21 cellular contexts compared by ENCODE assay signal in genomic region chr21:34916446-34916845, GRCh38.
DNase-seq lines count a peak whose midpoint lies in the region; ATAC-seq and TF ChIP-seq lines count a peak whose summit lies in the region.
"Had no signal": no experiment of that assay in that cellular context is flagged by ENCODE, and none has a peak within 500 bp of the region (broad histone marks: within the 10 kb centered on the region; RNA-seq: fewer than 3 reads in every experiment).

No MANE protein-coding gene starts in this region.

- H3K27me3 Mint-ChIP-seq in CD4-positive, CD25-positive, alpha-beta regulatory T cell = no peaks in the 10 kb centered on the region
- H3K27me3 Mint-ChIP-seq: activated CD4-positive, alpha-beta memory T cell treated with anti-CD3 and anti-CD28 coated beads, Interleukin-2, amount 10 ng/mL, durations not matched to agents 7 days and 5 days; activated naive CD8-positive, alpha-beta T cell; activated T-cell treated with anti-CD3 and anti-CD28 coated beads, Interleukin-2, amount 50 U/mL, for 24 hours; T-cell had no signal

- H3K4me3 ChIP-seq in CD4-positive, CD25-positive, alpha-beta regulatory T cell (ENCODE audit: low read depth, low read length) = no peak overlapping the region
- H3K4me3 ChIP-seq: skin epidermis, thoracic aorta had no signal

- no peak for ATAC-seq in CD4-positive, CD25-positive, alpha-beta regulatory T cell (ENCODE audit: low read depth in 2 of 2)
- peak; percentile 42 for ATAC-seq in omental fat pad (ENCODE audit: low FRiP score)
- no peak for ATAC-seq in HG03280 (IDR thresholded peaks at IDR 0.05; ENCODE audit: unreplicated experiment)
- ATAC-seq: T-cell had no signal

- no peak overlapping the region for H3K27ac ChIP-seq in CD4-positive, CD25-positive, alpha-beta regulatory T cell (ENCODE audit: insufficient read depth, low read length, poor library complexity, severe bottlenecking)
- H3K27ac ChIP-seq: C4-2B, RWPE1, thoracic aorta, VCaP had no signal

- H3K4me3 Mint-ChIP-seq in CD4-positive, CD25-positive, alpha-beta regulatory T cell = no peak overlapping the region
- H3K4me3 Mint-ChIP-seq: activated CD4-positive, alpha-beta memory T cell treated with anti-CD3 and anti-CD28 coated beads, Interleukin-2, amount 10 ng/mL, durations not matched to agents 7 days and 5 days; activated naive CD8-positive, alpha-beta T cell; activated T-cell treated with anti-CD3 and anti-CD28 coated beads, Interleukin-2, amount 50 U/mL, for 24 hours; T-cell had no signal

- DNase-seq in CD4-positive, CD25-positive, alpha-beta regulatory T cell = no peak
- peak; percentile 22 for DNase-seq in HS-5 (ENCODE audit: low read depth)
- peak; percentile 55 for DNase-seq in dedifferentiated amniotic fluid mesenchymal stem cell (ENCODE audit: extremely low spot score)
- DNase-seq in omental fat pad (ENCODE audit: low spot score) = no peak
- no peak for DNase-seq in hippocampal formation (lab: John Stamatoyannopoulos, UW)
- DNase-seq in SKM-1 treated with dmso at 0.1 percent for 144 hours (lab: John Stamatoyannopoulos, UW; ENCODE audit: unreplicated experiment) = no peak
- no peak for DNase-seq in NCI-H187 treated with DMSO at 0.1 percent for 48 hours (lab: John Stamatoyannopoulos, UW)
- DNase-seq: activated CD4-positive, alpha-beta memory T cell treated with anti-CD3 and anti-CD28 coated beads, Interleukin-2, amount 10 ng/mL, durations not matched to agents 7 days and 5 days; activated T-cell treated with anti-CD3 and anti-CD28 coated beads, Interleukin-2, amount 50 U/mL, for 24 hours; DND-41; effector memory CD4-positive, alpha-beta T cell; NCI-H1436; posterior cingulate gyrus; T-cell had no signal

- no peak for TF ChIP-seq CTCF in omental fat pad (IDR thresholded peaks at IDR 0.05)

- no peaks in the 10 kb centered on the region for H3K9me3 Mint-ChIP-seq in CD4-positive, CD25-positive, alpha-beta regulatory T cell
- H3K9me3 Mint-ChIP-seq: activated CD4-positive, alpha-beta memory T cell treated with anti-CD3 and anti-CD28 coated beads, Interleukin-2, amount 10 ng/mL, durations not matched to agents 7 days and 5 days; activated T-cell treated with anti-CD3 and anti-CD28 coated beads, Interleukin-2, amount 50 U/mL, for 24 hours; T-cell had no signal

- H3K36me3 ChIP-seq in CD4-positive, CD25-positive, alpha-beta regulatory T cell (ENCODE audit: control insufficient read depth, insufficient read depth, low read length) = peaks cover 11% of the 10 kb centered on the region
- H3K36me3 ChIP-seq: thoracic aorta had no signal

- H3K36me3 Mint-ChIP-seq in CD4-positive, CD25-positive, alpha-beta regulatory T cell = peaks cover 39% of the 10 kb centered on the region

- H3K27ac Mint-ChIP-seq in CD4-positive, CD25-positive, alpha-beta regulatory T cell = peak overlapping the region; percentile 53 to 82 (median 76)
- H3K27ac Mint-ChIP-seq: activated CD4-positive, alpha-beta memory T cell treated with anti-CD3 and anti-CD28 coated beads, Interleukin-2, amount 10 ng/mL, durations not matched to agents 7 days and 5 days; activated naive CD8-positive, alpha-beta T cell had no signal

- H3K27me3 ChIP-seq in CD4-positive, CD25-positive, alpha-beta regulatory T cell (ENCODE audit: control insufficient read depth, insufficient read depth, low read length) = no peaks in the 10 kb centered on the region

- H3K9me3 ChIP-seq in CD4-positive, CD25-positive, alpha-beta regulatory T cell (ENCODE audit: control insufficient read depth in 2 of 2, low read length in 2 of 2) = no peaks in the 10 kb centered on the region
- H3K9me3 ChIP-seq: thoracic aorta had no signal

- H3K4me1 ChIP-seq in CD4-positive, CD25-positive, alpha-beta regulatory T cell (ENCODE audit: control insufficient read depth, insufficient read depth, low read length, poor library complexity, severe bottlenecking) = peaks cover 11% of the 10 kb centered on the region

- H3K4me1 Mint-ChIP-seq in CD4-positive, CD25-positive, alpha-beta regulatory T cell = peaks cover 24 to 83% (median 59%) of the 10 kb centered on the region in 4 donors

Comparison
In these comparisons a context has a peak if more than half of its experiments do, and no peak if none do; other contexts are left out.
1. DNase-seq: peak in HS-5 (single experiment) and dedifferentiated amniotic fluid mesenchymal stem cell (single experiment); none in CD4-positive, CD25-positive, alpha-beta regulatory T cell (0 of 3), omental fat pad (single experiment), hippocampal formation (0 of 2), SKM-1 treated with dmso at 0.1 percent for 144 hours (single experiment) and NCI-H187 treated with DMSO at 0.1 percent for 48 hours (single experiment).